ENCODE assay signal across 10 cellular contexts in genomic region chr1:16226495-16227179, GRCh38. TPM values are rescaled to one million over a fixed set of nuclear protein-coding genes. Genes with fewer than 3 reads are reported as not detected.
DNase-seq lines count a peak whose midpoint lies in the region; ATAC-seq and TF ChIP-seq lines count a peak whose summit lies in the region.
"Had no signal": no experiment of that assay in that cellular context is flagged by ENCODE, and none has a peak within 500 bp of the region (broad histone marks: within the 10 kb centered on the region; RNA-seq: fewer than 3 reads in every experiment).

No MANE protein-coding gene starts in this region.

- H3K27me3 ChIP-seq in HUES6 (ENCODE audit: control insufficient read depth, insufficient read depth, low read length) (peaks cover 63% of the 10 kb centered on the region), colonic mucosa (peaks cover 11% of the 10 kb centered on the region)

- no peaks in the 10 kb centered on the region for H3K36me3 ChIP-seq in HUES6 (ENCODE audit: control insufficient read depth, insufficient read depth, low read length)
- no peaks in the 10 kb centered on the region for H3K36me3 ChIP-seq in colonic mucosa

- ATAC-seq in HG03159 (IDR thresholded peaks at IDR 0.05; ENCODE audit: unreplicated experiment): no peak
- no peak for ATAC-seq in HG02798 (IDR thresholded peaks at IDR 0.05; ENCODE audit: poor library complexity, unreplicated experiment)

- TF ChIP-seq CTCF in colonic mucosa (IDR thresholded peaks at IDR 0.05): no peak

- H3K27ac ChIP-seq in HUES6 (ENCODE audit: low read depth, low read length) (no peak overlapping the region), colonic mucosa (no peak overlapping the region)

- H3K9me3 ChIP-seq in HUES6 (ENCODE audit: control insufficient read depth, insufficient read depth, low read depth, low read length): no peaks in the 10 kb centered on the region
- no peaks in the 10 kb centered on the region for H3K9me3 ChIP-seq in colonic mucosa

- intact Hi-C loops in colonic mucosa (cut with DNase I): no loop called here

- H3K4me1 ChIP-seq in HUES6 (ENCODE audit: control insufficient read depth, insufficient read depth, low read length) (peaks cover 14% of the 10 kb centered on the region), colonic mucosa (no peaks in the 10 kb centered on the region)

- H3K9ac ChIP-seq in HUES6 (ENCODE audit: low read length) (no peak overlapping the region), colonic mucosa (ENCODE audit: low read depth in 2 of 2, low read length in 2 of 2) (peak overlapping the region in 1 of 2 donors; percentile 21)

- DNase-seq in colonic mucosa: peak; percentile 77
- peak; percentile 96 for DNase-seq in iPS-NIHi11 (ENCODE audit: low spot score)
- peak; percentile 77 for DNase-seq in retina
- DNase-seq in stimulated activated naive CD4-positive, alpha-beta T cell (lab: John Stamatoyannopoulos, UW): no peak
- DNase-seq in stimulated activated CD4-positive, alpha-beta T cell treated with anti-CD3 and anti-CD28 coated beads, Interleukin-2, amount 100 ng/mL, for 24 hours: no peak
- DNase-seq: activated CD8-positive, alpha-beta memory T cell treated with anti-CD3 and anti-CD28 coated beads for 24 hours; COR-L47 had no signal

- peak overlapping the region; percentile 68 for H3K4me3 ChIP-seq in HUES6 (ENCODE audit: low read depth, low read length)
- peak overlapping the region; percentile 19 for H3K4me3 ChIP-seq in colonic mucosa

RNA-seq across cellular contexts. Expression of gene CPLANE2, which starts 10.3 kb away (rescaled TPM):
- 10 to 100 TPM in 1 of 2 donors, 1 to 10 TPM in 1; 6.5 to 15.2 TPM for total RNA-seq in colonic mucosa

RNA-seq across cellular contexts. Expression of gene ARHGEF19, which starts 14.2 kb away (rescaled TPM):
- 1 to 10 TPM; 5.8 to 9.0 TPM for total RNA-seq in colonic mucosa

Comparison
In these comparisons a context has a peak if more than half of its experiments do, and no peak if none do; other contexts are left out.
1. DNase-seq: peak in colonic mucosa (single experiment), iPS-NIHi11 (single experiment) and retina (single experiment); none in stimulated activated naive CD4-positive, alpha-beta T cell (0 of 6) and stimulated activated CD4-positive, alpha-beta T cell treated with anti-CD3 and anti-CD28 coated beads, Interleukin-2, amount 100 ng/mL, for 24 hours (0 of 2).